16 cellular contexts compared by ENCODE assay signal in the genomic region with DNA sequence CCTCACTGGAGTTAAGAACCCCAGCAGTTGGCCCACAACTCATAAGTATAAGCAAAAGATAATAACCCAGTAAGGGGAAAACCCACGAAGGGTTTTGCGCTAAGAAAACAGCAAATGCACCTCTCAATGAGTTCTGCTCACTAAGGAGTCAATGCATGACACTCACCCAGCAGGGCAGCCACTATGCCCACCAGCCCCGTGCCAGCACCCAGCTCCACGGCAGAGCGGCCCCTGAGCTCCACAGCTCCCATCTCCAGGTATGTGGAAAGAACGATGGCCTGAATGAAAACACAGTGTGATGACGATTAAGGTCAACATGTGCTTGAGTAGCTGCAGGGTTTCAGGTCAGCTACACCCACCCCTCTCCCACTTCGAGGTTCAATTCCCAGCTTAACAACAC. TPM values are rescaled to one million over a fixed set of nuclear protein-coding genes. Genes with fewer than 3 reads are reported as not detected.
DNase-seq lines count a peak whose midpoint lies in the region; ATAC-seq, FAIRE-seq and TF ChIP-seq lines count a peak whose summit lies in the region.
"Had no signal": no experiment of that assay in that cellular context is flagged by ENCODE, and none has a peak within 500 bp of the region (broad histone marks: within the 10 kb centered on the region; RNA-seq: fewer than 3 reads in every experiment).

No MANE protein-coding gene starts in this region.

- no peak overlapping the region for H3K4me3 Mint-ChIP-seq in CD8-positive, alpha-beta T cell
- no peak overlapping the region for H3K4me3 Mint-ChIP-seq in WTC11
- H3K4me3 Mint-ChIP-seq in naive thymus-derived CD4-positive, alpha-beta T cell = peak overlapping the region in 4 of 10 donors; percentile 1 to 41 (median 26)

- H3K36me3 Mint-ChIP-seq in CD8-positive, alpha-beta T cell = peaks cover 59% of the 10 kb centered on the region
- peaks cover 62% of the 10 kb centered on the region for H3K36me3 Mint-ChIP-seq in WTC11
- peaks cover 11 to 23% (median 18%) of the 10 kb centered on the region in 5 donors for H3K36me3 Mint-ChIP-seq in naive thymus-derived CD4-positive, alpha-beta T cell

- 87 to 88% methylated on average over 8 of the region's 8 CpGs for WGBS in esophagus squamous epithelium, 2 donors

- H3K4me1 Mint-ChIP-seq in CD8-positive, alpha-beta T cell (ENCODE audit: low read depth) = peaks cover 58% of the 10 kb centered on the region
- peaks cover 19% of the 10 kb centered on the region for H3K4me1 Mint-ChIP-seq in WTC11
- H3K4me1 Mint-ChIP-seq in naive thymus-derived CD4-positive, alpha-beta T cell = peaks cover 29 to 68% (median 57%) of the 10 kb centered on the region in 7 donors

- TF ChIP-seq CTCF in CD8-positive, alpha-beta T cell (IDR thresholded peaks at IDR 0.05) = no peak
- TF ChIP-seq CTCF in WTC11 (IDR thresholded peaks at IDR 0.05) = no peak
- no peak for TF ChIP-seq CTCF in esophagus squamous epithelium (IDR thresholded peaks at IDR 0.05)
- no peak for TF ChIP-seq CTCF in tibial artery (IDR thresholded peaks at IDR 0.05)

- peaks cover 33% of the 10 kb centered on the region for H3K36me3 ChIP-seq in CD8-positive, alpha-beta T cell (ENCODE audit: insufficient read depth, low read length)
- peaks cover 0 to 42% (median 7%) of the 10 kb centered on the region in 3 experiments for H3K36me3 ChIP-seq in naive thymus-derived CD4-positive, alpha-beta T cell (ENCODE audit: control insufficient read depth in 2 of 3, insufficient read depth in 3 of 3, low read length in 3 of 3)
- H3K36me3 ChIP-seq in esophagus squamous epithelium = peaks cover 0 to 42% (median 5%) of the 10 kb centered on the region in 3 donors
- peaks cover 0 to 4% (median 0%) of the 10 kb centered on the region in 3 donors for H3K36me3 ChIP-seq in tibial artery
- H3K36me3 ChIP-seq: ovary, SJCRH30 had no signal

- FAIRE-seq in GM12891 (lab: Jason Lieb, UNC) = peak; percentile 81

- DNase-seq in CD8-positive, alpha-beta T cell = no peak
- DNase-seq in GM12891 (ENCODE audit: insufficient read length, low spot score) (no peak), WTC11 (ENCODE audit: low spot score) (no peak), esophagus squamous epithelium (lab: John Stamatoyannopoulos, UW) (no peak), tibial artery (no peak)
- DNase-seq in naive thymus-derived CD4-positive, alpha-beta T cell = peak in 1 of 9 donors; percentile 12
- DNase-seq: activated CD4-positive, alpha-beta T cell treated with anti-CD3 and anti-CD28 coated beads, Interleukin-2, amount 50 U/mL, for 48 hours; C1 segment of cervical spinal cord; foreskin fibroblast; left colon; mucosa of descending colon; NCI-H1436 treated with DMSO at 0.1 percent for 48 hours; ovary; SJCRH30 had no signal

- H3K9me3 ChIP-seq in CD8-positive, alpha-beta T cell (ENCODE audit: low read length) = no peaks in the 10 kb centered on the region
- H3K9me3 ChIP-seq in naive thymus-derived CD4-positive, alpha-beta T cell (ENCODE audit: control insufficient read depth in 2 of 3, low read length in 3 of 3) = no peaks in the 10 kb centered on the region
- H3K9me3 ChIP-seq in esophagus squamous epithelium (no peaks in the 10 kb centered on the region), tibial artery (no peaks in the 10 kb centered on the region)
- H3K9me3 ChIP-seq: ascending aorta, mucosa of descending colon, ovary, SJCRH30 had no signal

- H3K4me3 ChIP-seq in CD8-positive, alpha-beta T cell (ENCODE audit: low read depth, low read length) = no peak overlapping the region
- H3K4me3 ChIP-seq in naive thymus-derived CD4-positive, alpha-beta T cell (ENCODE audit: low read length) = no peak overlapping the region
- H3K4me3 ChIP-seq in esophagus squamous epithelium = no peak overlapping the region
- H3K4me3 ChIP-seq in tibial artery = no peak overlapping the region
- H3K4me3 ChIP-seq: ascending aorta, mucosa of descending colon, ovary, SJCRH30 had no signal

- ATAC-seq in CD8-positive, alpha-beta T cell = no peak
- ATAC-seq in WTC11 (no peak), HG03439 (IDR thresholded peaks at IDR 0.05; ENCODE audit: unreplicated experiment) (no peak)
- ATAC-seq in naive thymus-derived CD4-positive, alpha-beta T cell = no peak
- ATAC-seq: left colon, mucosa of descending colon had no signal

- POLR2A ChIA-PET in CD8-positive, alpha-beta T cell (lab: Charles Lee) = no interaction called here
- POLR2A ChIA-PET in WTC11 (lab: Charles Lee) = interaction anchor here (0.8 to 0.9 kb wide), 2 partner anchors 10 to 140 kb away, joined by 5 to 8 read pairs; no protein-coding TSS in a partner anchor
- POLR2A ChIA-PET in naive thymus-derived CD4-positive, alpha-beta T cell (lab: Charles Lee) = interaction anchor here (1.5 kb wide), 1 partner anchor 96 kb away, joined by 5 read pairs; no protein-coding TSS in a partner anchor

- no peak overlapping the region for H3K27ac ChIP-seq in CD8-positive, alpha-beta T cell (ENCODE audit: low read depth, low read length)
- H3K27ac ChIP-seq in naive thymus-derived CD4-positive, alpha-beta T cell (ENCODE audit: low read depth, low read length) = peak overlapping the region; percentile 39
- no peak overlapping the region for H3K27ac ChIP-seq in esophagus squamous epithelium
- no peak overlapping the region for H3K27ac ChIP-seq in tibial artery
- H3K27ac ChIP-seq: ascending aorta, ovary, SJCRH30 had no signal

- H3K9me3 Mint-ChIP-seq in CD8-positive, alpha-beta T cell = no peaks in the 10 kb centered on the region
- H3K9me3 Mint-ChIP-seq in WTC11 = no peaks in the 10 kb centered on the region
- H3K9me3 Mint-ChIP-seq in naive thymus-derived CD4-positive, alpha-beta T cell = no peaks in the 10 kb centered on the region

- peaks cover 18% of the 10 kb centered on the region for H3K4me1 ChIP-seq in CD8-positive, alpha-beta T cell (ENCODE audit: insufficient read depth, low read length)
- peaks cover 4 to 12% of the 10 kb centered on the region in 2 donors for H3K4me1 ChIP-seq in naive thymus-derived CD4-positive, alpha-beta T cell (ENCODE audit: control insufficient read depth in 2 of 2, insufficient read depth in 2 of 2, low read length in 2 of 2)
- H3K4me1 ChIP-seq in esophagus squamous epithelium (peaks cover 11 to 42% (median 20%) of the 10 kb centered on the region in 3 donors), tibial artery (peaks cover 0 to 30% (median 6%) of the 10 kb centered on the region in 4 donors)
- H3K4me1 ChIP-seq: SJCRH30 had no signal

- H3K27me3 Mint-ChIP-seq in CD8-positive, alpha-beta T cell (ENCODE audit: low read depth) = no peaks in the 10 kb centered on the region
- H3K27me3 Mint-ChIP-seq in WTC11 (ENCODE audit: low read depth) = no peaks in the 10 kb centered on the region
- H3K27me3 Mint-ChIP-seq in naive thymus-derived CD4-positive, alpha-beta T cell = no peaks in the 10 kb centered on the region

- CTCF ChIA-PET in CD8-positive, alpha-beta T cell (lab: Charles Lee) = interaction anchor here (0.7 kb wide), 1 partner anchor 9 kb away, joined by 3 read pairs; no protein-coding TSS in a partner anchor
- CTCF ChIA-PET in WTC11 (lab: Charles Lee) = interaction anchor here (1.1 kb wide), 1 partner anchor 403 kb away, joined by 3 read pairs; the partner anchor contains the start of gene PLEKHM3
- CTCF ChIA-PET in naive thymus-derived CD4-positive, alpha-beta T cell (lab: Charles Lee) = no interaction called here

- TF ChIP-seq POLR2A in GM12891 (IDR thresholded peaks at IDR 0.05; ENCODE audit: low read depth, low read length) (no peak), esophagus squamous epithelium (IDR thresholded peaks at IDR 0.05) (no peak)

- H3K27ac Mint-ChIP-seq in CD8-positive, alpha-beta T cell = peak overlapping the region; percentile 13
- H3K27ac Mint-ChIP-seq in WTC11 = peak overlapping the region; percentile 74
- peak overlapping the region; percentile 0 to 71 (median 39) for H3K27ac Mint-ChIP-seq in naive thymus-derived CD4-positive, alpha-beta T cell

- H3K27me3 ChIP-seq in CD8-positive, alpha-beta T cell (ENCODE audit: insufficient read depth, low read length) = no peaks in the 10 kb centered on the region
- no peaks in the 10 kb centered on the region for H3K27me3 ChIP-seq in naive thymus-derived CD4-positive, alpha-beta T cell (ENCODE audit: control insufficient read depth in 2 of 2, insufficient read depth in 2 of 2, low read length in 2 of 2)
- H3K27me3 ChIP-seq in esophagus squamous epithelium = no peaks in the 10 kb centered on the region
- no peaks in the 10 kb centered on the region for H3K27me3 ChIP-seq in tibial artery
- H3K27me3 ChIP-seq: ascending aorta, ovary, SJCRH30 had no signal

- intact Hi-C loops in CD8-positive, alpha-beta T cell (cut with DNase I, micrococcal nuclease) = loop anchor here (5.0 to 10.0 kb wide), 5 partner anchors 44 to 1537 kb away; partner anchors contain the start of genes FASTKD2 (in 1 of the 2), INO80D (in 1 of the 2), KLF7 (in 1 of the 2) and MDH1B (in 1 of the 2)
- intact Hi-C loops in naive thymus-derived CD4-positive, alpha-beta T cell (cut with micrococcal nuclease) = loop anchor here in 1 of 2 donors (10.0 kb wide), 1 partner anchor 1347 kb away; the partner anchor contains the start of gene ZDBF2
- intact Hi-C loops in esophagus squamous epithelium (cut with DNase I) (loop anchor here (10.0 kb wide), 1 partner anchor 467 kb away; no protein-coding TSS in a partner anchor), tibial artery (cut with DNase I; ENCODE audit: low total_unique reads) (loop anchor here (10.0 kb wide), 2 partner anchors 93 to 643 kb away; partner anchors contain the start of genes CCNYL1 and PIKFYVE)

TF ChIP-seq in GM12891, 5 proteins besides CTCF, POLR2A, EP300 and RAD21:
- TF ChIP-seq PAX5 (IDR thresholded peaks at IDR 0.05; ENCODE audit: insufficient read depth, low read length, severe bottlenecking) (no peak), SPI1 (IDR thresholded peaks at IDR 0.05; ENCODE audit: low read depth, low read length) (no peak), POU2F2 (IDR thresholded peaks at IDR 0.05; ENCODE audit: low read depth, low read length) (no peak), POLR2AphosphoS5 (IDR thresholded peaks at IDR 0.05; ENCODE audit: low read depth, low read length) (no peak), TAF1 (IDR thresholded peaks at IDR 0.05; ENCODE audit: low read depth, low read length) (no peak)

TF ChIP-seq in WTC11, 78 proteins besides CTCF, POLR2A, EP300 and RAD21:
- TF ChIP-seq HMGA2 (CRISPR knock-in tag; IDR thresholded peaks at IDR 0.05) (no peak), EMX1 (CRISPR knock-in tag; IDR thresholded peaks at IDR 0.05) (no peak)
TF ChIP-seq in WTC11: peak in this region for 0.

RNA-seq across cellular contexts. Expression of gene METTL21A, which starts 3.6 kb away (rescaled TPM):
- total RNA-seq in CD8-positive, alpha-beta T cell = 10 to 100 TPM; 12.3 to 12.4 TPM
- polyA plus RNA-seq in GM12891 (2012; ENCODE audit: low read depth, missing spikeins) = 10.2 TPM
- 56.0 to 57.6 TPM (median 56.4 TPM) in 3 replicates for total RNA-seq in WTC11 (2021)
- 10 to 100 TPM; 14.6 to 20.5 (median 19.6) TPM for total RNA-seq in naive thymus-derived CD4-positive, alpha-beta T cell
- polyA plus RNA-seq in naive thymus-derived CD4-positive, alpha-beta T cell = 10 to 100 TPM; 39.9 to 40.2 TPM
- 10 to 100 TPM in 2 of 4 donors, 1 to 10 TPM in 2; 7.1 to 35.8 (median 10.4) TPM for total RNA-seq in esophagus squamous epithelium

Comparison
In these comparisons a context has a peak if more than half of its experiments do, and no peak if none do; other contexts are left out.
1. H3K27ac Mint-ChIP-seq: peak in every context shown above with its lines; median percentile 74 in WTC11; 39 in naive thymus-derived CD4-positive, alpha-beta T cell; 13 in CD8-positive, alpha-beta T cell.